1 cellular context compared by ENCODE assay signal in the genomic region with DNA sequence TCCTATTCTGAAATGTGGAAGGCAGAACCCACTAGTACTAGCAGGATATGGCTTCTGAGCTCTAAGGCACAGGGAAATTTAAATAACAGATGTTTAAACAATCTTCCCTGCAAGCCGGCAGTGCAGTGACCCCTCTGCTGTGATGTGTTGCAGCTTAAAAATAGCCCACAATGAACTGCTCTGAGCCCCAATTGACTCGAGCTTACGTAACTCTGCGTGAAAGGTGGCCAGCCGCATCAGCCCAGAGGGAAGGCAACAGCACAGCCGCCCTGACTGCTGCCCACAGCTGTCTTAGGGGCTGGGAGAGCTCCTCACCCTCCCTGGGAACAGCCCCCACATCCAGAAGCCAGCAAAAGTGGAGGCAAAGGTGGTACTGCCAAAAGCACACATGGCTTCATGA.
A peak's percentile ranks its signal among the peaks of the same experiment; 100 is the strongest.
TF ChIP-seq lines count a peak whose summit lies in the region.

No MANE protein-coding gene starts in this region.

TF ChIP-seq in IMR-90, 13 proteins besides CTCF, POLR2A, EP300 and RAD21:
- TF ChIP-seq CEBPB (IDR thresholded peaks at IDR 0.05; ENCODE audit: low read depth, low read length) (0 out of 2 replicates have a peak, but pooled peaks have one; percentile 9), FOS (IDR thresholded peaks at IDR 0.05; ENCODE audit: low read depth, low read length) (no peak)
